ENCODE assay signal across 36 cellular contexts in genomic region chr3:48629894-48630293, GRCh38. TPM values are rescaled to one million over a fixed set of nuclear protein-coding genes. Genes with fewer than 3 reads are reported as not detected.
"Had no signal": no experiment of that assay in that cellular context is flagged by ENCODE, and none has a peak within 500 bp of the region (broad histone marks: within the 10 kb centered on the region; RNA-seq: fewer than 3 reads in every experiment).

No MANE protein-coding gene starts in this region.

- H3K27ac ChIP-seq: brain microvascular endothelial cell, coronary artery, dorsolateral prefrontal cortex, esophagus muscularis mucosa, foreskin keratinocyte, gastrocnemius medialis, WERI-Rb-1 had no signal

- DNase-seq: activated B cell treated with CpG ODN at 0.5 μM for 24 hours; activated CD4-positive, alpha-beta T cell treated with anti-CD3 and anti-CD28 coated beads for 48 hours; activated CD4-positive, alpha-beta T cell treated with anti-CD3 and anti-CD28 coated beads, Interleukin-2, amount 50 U/mL, for 1 hour; activated CD4-positive, alpha-beta T cell treated with anti-CD3 and anti-CD28 coated beads, Interleukin-2, amount 50 U/mL, for 48 hours; activated CD8-positive, alpha-beta memory T cell treated with anti-CD3 and anti-CD28 coated beads for 24 hours; activated CD8-positive, alpha-beta T cell treated with anti-CD3 and anti-CD28 coated beads for 36 hours; activated effector memory CD4-positive, alpha-beta T cell treated with Interleukin-2 at 50 U/mL for 16 hours; activated gamma-delta T cell treated with Interleukin-2 at 50 U/mL for 16 hours; activated naive CD4-positive, alpha-beta T cell treated with anti-CD3 and anti-CD28 coated beads for 36 hours; activated T-cell treated with anti-CD3 and anti-CD28 coated beads, Interleukin-2, amount 50 U/mL, for 4 hours; amniotic stem cell; anterior cingulate cortex; brain microvascular endothelial cell; dorsolateral prefrontal cortex; effector memory CD4-positive, alpha-beta T cell; erythroblast; foreskin keratinocyte; gastrocnemius medialis; glutamatergic neuron; T-helper 1 cell; T-helper 17 cell; T1000; WERI-Rb-1 had no signal

- H3K9me3 ChIP-seq: esophagus muscularis mucosa, gastrocnemius medialis had no signal

- H3K4me1 ChIP-seq: foreskin keratinocyte had no signal

- H3K4me3 Mint-ChIP-seq: activated B cell treated with CpG ODN at 0.5 μM for 24 hours; activated CD8-positive, alpha-beta T cell treated with anti-CD3 and anti-CD28 coated beads for 36 hours; activated naive CD4-positive, alpha-beta T cell treated with anti-CD3 and anti-CD28 coated beads for 36 hours; activated naive CD4-positive, alpha-beta T cell treated with anti-CD3 and anti-CD28 coated beads, Interleukin-2, amount 50 U/mL, for 24 hours; activated T-cell treated with anti-CD3 and anti-CD28 coated beads, Interleukin-2, amount 50 U/mL, for 4 hours; activated T-helper 17 cell treated with anti-CD3 and anti-CD28 coated beads, Interleukin-2, amount 50 U/mL, for 72 hours; central memory CD8-positive, alpha-beta T cell; dendritic cell treated with granulocyte-macrophage colony-stimulating factor and Interleukin-4, amounts not matched to agents 40 ng/mL and 50 ng/mL, for 4 days; T-helper 17 cell; T-helper 2 cell treated with Interferon-gamma antibody and Interleukin-4, amounts not matched to agents 5 μg/mL and 100 μg/mL, for 36 hours had no signal

- H3K27me3 Mint-ChIP-seq: activated B cell treated with CpG ODN at 0.5 μM for 24 hours; activated CD8-positive, alpha-beta T cell treated with anti-CD3 and anti-CD28 coated beads for 36 hours; activated naive CD4-positive, alpha-beta T cell treated with anti-CD3 and anti-CD28 coated beads, Interleukin-2, amount 50 U/mL, for 24 hours; activated T-helper 17 cell treated with anti-CD3 and anti-CD28 coated beads, Interleukin-2, amount 50 U/mL, for 72 hours; central memory CD8-positive, alpha-beta T cell; dendritic cell treated with granulocyte-macrophage colony-stimulating factor and Interleukin-4, amounts not matched to agents 40 ng/mL and 50 ng/mL, for 4 days; T-helper 17 cell had no signal

- H3K27me3 ChIP-seq: brain microvascular endothelial cell, dorsolateral prefrontal cortex, esophagus muscularis mucosa, foreskin keratinocyte, gastrocnemius medialis had no signal

- H3K4me3 ChIP-seq: coronary artery, dorsolateral prefrontal cortex, esophagus muscularis mucosa, gastrocnemius medialis had no signal

- H3K27ac Mint-ChIP-seq: activated B cell treated with CpG ODN at 0.5 μM for 24 hours; activated CD8-positive, alpha-beta T cell treated with anti-CD3 and anti-CD28 coated beads for 36 hours; activated naive CD4-positive, alpha-beta T cell treated with anti-CD3 and anti-CD28 coated beads for 36 hours; activated naive CD4-positive, alpha-beta T cell treated with anti-CD3 and anti-CD28 coated beads, Interleukin-2, amount 50 U/mL, for 24 hours; activated T-helper 17 cell treated with anti-CD3 and anti-CD28 coated beads, Interleukin-2, amount 50 U/mL, for 72 hours; T-helper 17 cell; T-helper 2 cell treated with Interferon-gamma antibody and Interleukin-4, amounts not matched to agents 5 μg/mL and 100 μg/mL, for 36 hours had no signal

- H3K9me3 Mint-ChIP-seq: activated B cell treated with CpG ODN at 0.5 μM for 24 hours; activated CD8-positive, alpha-beta T cell treated with anti-CD3 and anti-CD28 coated beads for 36 hours; activated naive CD4-positive, alpha-beta T cell treated with anti-CD3 and anti-CD28 coated beads for 36 hours; activated naive CD4-positive, alpha-beta T cell treated with anti-CD3 and anti-CD28 coated beads, Interleukin-2, amount 50 U/mL, for 24 hours; activated T-cell treated with anti-CD3 and anti-CD28 coated beads, Interleukin-2, amount 50 U/mL, for 4 hours; activated T-helper 17 cell treated with anti-CD3 and anti-CD28 coated beads, Interleukin-2, amount 50 U/mL, for 72 hours; central memory CD8-positive, alpha-beta T cell; dendritic cell treated with granulocyte-macrophage colony-stimulating factor and Interleukin-4, amounts not matched to agents 40 ng/mL and 50 ng/mL, for 4 days; T-helper 2 cell treated with Interferon-gamma antibody and Interleukin-4, amounts not matched to agents 5 μg/mL and 100 μg/mL, for 36 hours had no signal

- FAIRE-seq: astrocyte had no signal

- ATAC-seq: activated CD4-positive, CD25-positive, alpha-beta regulatory T cell treated with anti-CD3 and anti-CD28 coated beads, Interleukin-2, amount 50 U/mL, for 24 hours; activated CD8-positive, alpha-beta T cell treated with anti-CD3 and anti-CD28 coated beads for 36 hours; activated T-cell treated with anti-CD3 and anti-CD28 coated beads, Interleukin-2, amount 50 U/mL, for 4 hours; activated T-helper 17 cell treated with anti-CD3 and anti-CD28 coated beads, Interleukin-2, amount 50 U/mL, for 72 hours; foreskin keratinocyte; gastrocnemius medialis; T-helper 17 cell had no signal

RNA-seq across cellular contexts. Expression of gene TMEM89, which starts 8.3 kb away (rescaled TPM):
- total RNA-seq: activated B cell treated with CpG ODN at 0.5 μM for 24 hours; activated naive CD4-positive, alpha-beta T cell treated with anti-CD3 and anti-CD28 coated beads for 36 hours; activated T-cell treated with anti-CD3 and anti-CD28 coated beads, Interleukin-2, amount 50 U/mL, for 4 hours; bronchial epithelial cell; cardiac septum; cerebellum; dorsolateral prefrontal cortex; esophagus muscularis mucosa; gastrocnemius medialis had no signal
- polyA plus RNA-seq: adipose tissue had no signal
